In genomic region chr15:99004998-99005974, GRCh38 we compare ENCODE assay signal across 8 cellular contexts. TPM values are rescaled to one million over a fixed set of nuclear protein-coding genes. Genes with fewer than 3 reads are reported as not detected.
"Had no signal": no experiment of that assay in that cellular context is flagged by ENCODE, and none has a peak within 500 bp of the region (broad histone marks: within the 10 kb centered on the region; RNA-seq: fewer than 3 reads in every experiment).

No MANE protein-coding gene starts in this region.

RNA-seq across cellular contexts. Expression of gene PGPEP1L, which starts 2.3 kb away (rescaled TPM):
- total RNA-seq: activated B cell treated with CpG ODN at 0.5 μM for 24 hours; activated CD4-positive, alpha-beta memory T cell treated with anti-CD3 and anti-CD28 coated beads for 36 hours; activated CD8-positive, alpha-beta memory T cell treated with anti-CD3 and anti-CD28 coated beads, Interleukin-2, amount 10 ng/mL, durations not matched to agents 7 days and 5 days; left lung; natural killer cell; spleen; T-cell; urinary bladder had no signal
